ENCODE assay signal across 8 cellular contexts in genomic region chr4:75724066-75724866, GRCh38. TPM values are rescaled to one million over a fixed set of nuclear protein-coding genes. Genes with fewer than 3 reads are reported as not detected.
A peak's percentile ranks its signal among the peaks of the same experiment; 100 is the strongest.
DNase-seq lines count a peak whose midpoint lies in the region; ATAC-seq and TF ChIP-seq lines count a peak whose summit lies in the region.

TSS of gene USO1 (plus strand) at chr4:75724577. CDS start at chr4:75724820, 243 bp downstream.

- H3K4me3 ChIP-seq in right atrium auricular region (peak within 1 kb of the TSS; percentile 84 to 92), uterus (peak within 1 kb of the TSS; percentile 68 to 91)

- ATAC-seq in GM18502 (IDR thresholded peaks at IDR 0.05; ENCODE audit: poor library complexity, unreplicated experiment) (peak; percentile 87), HG02970 (IDR thresholded peaks at IDR 0.05; ENCODE audit: low FRiP score, unreplicated experiment) (peak; percentile 88)

- H3K9me3 ChIP-seq in right atrium auricular region = no peaks in the 10 kb centered on the region
- H3K9me3 ChIP-seq in uterus = no peaks in the 10 kb centered on the region

- intact Hi-C loops in T-helper 2 cell treated with Interferon-gamma antibody and Interleukin-4, amounts not matched to agents 100 ng/mL and 5 ng/mL, for 36 hours (cut with micrococcal nuclease) = loop anchor here (1.0 to 10.0 kb wide), 10 partner anchors 25 to 1433 kb away; partner anchors contain the start of genes CCNG2, CDKL2, G3BP2 and NAAA
- intact Hi-C loops in uterus (cut with DNase I; ENCODE audit: low total_unique reads) = no loop called here

- no peaks in the 10 kb centered on the region for H3K36me3 ChIP-seq in right atrium auricular region
- no peaks in the 10 kb centered on the region for H3K36me3 ChIP-seq in uterus

- peak; percentile 91 to 97 for TF ChIP-seq POLR2A in uterus (IDR thresholded peaks at IDR 0.05)

- no peaks in the 10 kb centered on the region for H3K27me3 ChIP-seq in right atrium auricular region
- H3K27me3 ChIP-seq in uterus = no peaks in the 10 kb centered on the region

- peak; percentile 93 for DNase-seq in NCI-H187 treated with DMSO at 0.1 percent for 48 hours (lab: John Stamatoyannopoulos, UW)
- peak; percentile 74 to 100 (median 98) for DNase-seq in anterior cingulate cortex (lab: John Stamatoyannopoulos, UW)
- peak; percentile 98 for DNase-seq in right atrium auricular region (ENCODE audit: low spot score)
- peak; percentile 97 for DNase-seq in pulmonary artery endothelial cell (ENCODE audit: low read depth, low spot score)
- peak; percentile 99 to 100 for DNase-seq in uterus

- H3K4me1 ChIP-seq in right atrium auricular region = peaks cover 0 to 50% of the 10 kb centered on the region in 2 donors
- H3K4me1 ChIP-seq in uterus = peaks cover 0 to 6% of the 10 kb centered on the region in 2 donors

- peak within 1 kb of the TSS; percentile 97 to 98 for H3K27ac ChIP-seq in right atrium auricular region
- H3K27ac ChIP-seq in uterus = peak within 1 kb of the TSS; percentile 95 to 97

- TF ChIP-seq CTCF in right atrium auricular region (IDR thresholded peaks at IDR 0.05) (peak; percentile 29 to 81), uterus (IDR thresholded peaks at IDR 0.05) (peak; percentile 48 to 62 (median 58))

RNA-seq across cellular contexts. Expression of gene USO1, which starts in this region (rescaled TPM):
- total RNA-seq in T-helper 2 cell treated with Interferon-gamma antibody and Interleukin-4, amounts not matched to agents 100 ng/mL and 5 ng/mL, for 36 hours = 48.0 and 49.3 TPM in 2 replicates
- total RNA-seq in right atrium auricular region (10 to 100 TPM; 76.4 to 87.2 TPM), pulmonary artery endothelial cell (77.6 and 93.6 TPM in 2 replicates), uterus (100 to 1,000 TPM in 1 of 4 donors, 10 to 100 TPM in 3; 20.0 to 127 (median 59.4) TPM)

Comparison
In these comparisons a context has a peak if more than half of its experiments do, and no peak if none do; other contexts are left out.
1. Peak in every context shown above with its lines: DNase-seq, ATAC-seq, H3K4me3 ChIP-seq and H3K27ac ChIP-seq.